ENCODE assay signal across 1 cellular context in the genomic region with DNA sequence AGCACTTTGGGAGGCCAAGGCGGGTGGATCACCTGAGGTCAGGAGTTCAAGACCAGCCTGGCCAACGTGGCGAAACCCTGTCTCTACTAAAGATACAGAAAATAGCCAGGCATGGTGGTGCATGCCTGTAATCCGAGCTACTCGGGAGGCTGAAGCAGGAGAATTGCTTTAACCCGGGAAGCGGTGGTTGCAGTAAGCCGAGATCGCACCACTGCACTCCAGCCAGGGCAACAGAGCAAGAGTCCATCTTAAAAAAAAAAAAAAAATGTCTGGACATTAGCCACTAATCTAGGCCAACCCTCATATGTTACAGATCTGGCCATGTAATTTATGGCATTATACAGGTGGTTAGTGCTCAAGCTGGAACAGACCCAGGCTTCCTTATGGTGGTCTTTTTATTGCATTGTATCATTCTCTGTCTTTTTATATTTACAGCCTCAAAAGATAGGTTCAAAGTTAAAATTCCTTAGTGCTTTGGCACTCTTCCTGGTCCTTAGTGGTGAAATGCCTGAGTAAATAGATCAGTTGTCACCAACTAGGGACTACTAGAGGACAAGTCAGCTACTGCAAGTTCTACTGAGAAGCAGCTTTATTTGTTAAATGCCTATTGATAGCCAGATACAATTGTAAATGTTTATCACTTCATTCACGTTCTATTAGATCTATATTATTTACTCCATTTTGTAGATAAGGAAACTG.
TF ChIP-seq lines count a peak whose summit lies in the region.

No MANE protein-coding gene starts in this region.

TF ChIP-seq in HepG2, 621 proteins besides CTCF, POLR2A, EP300 and RAD21 (continued from another document and continues in another):
- TF ChIP-seq, protein P1, sequence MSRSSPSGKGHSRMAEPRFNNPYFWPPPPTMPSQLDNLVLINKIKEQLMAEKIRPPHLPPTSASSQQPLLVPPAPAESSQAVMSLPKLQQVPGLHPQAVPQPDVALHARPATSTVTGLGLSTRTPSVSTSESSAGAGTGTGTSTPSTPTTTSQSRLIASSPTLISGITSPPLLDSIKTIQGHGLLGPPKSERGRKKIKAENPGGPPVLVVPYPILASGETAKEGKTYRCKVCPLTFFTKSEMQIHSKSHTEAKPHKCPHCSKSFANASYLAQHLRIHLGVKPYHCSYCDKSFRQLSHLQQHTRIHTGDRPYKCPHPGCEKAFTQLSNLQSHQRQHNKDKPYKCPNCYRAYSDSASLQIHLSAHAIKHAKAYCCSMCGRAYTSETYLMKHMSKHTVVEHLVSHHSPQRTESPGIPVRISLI (CRISPR knock-in tag; IDR thresholded peaks at IDR 0.05; ENCODE audit: borderline replicate concordance): peak; percentile 88
- TF ChIP-seq GATAD2A (CRISPR knock-in tag; IDR thresholded peaks at IDR 0.05) (peak; percentile 28; the same call in 1 of the 2 replicates), ZFYVE20 (CRISPR knock-in tag; IDR thresholded peaks at IDR 0.05; ENCODE audit: borderline replicate concordance, low read depth) (no peak), ZNF878 (CRISPR knock-in tag; IDR thresholded peaks at IDR 0.05) (no peak), ZNF841 (CRISPR knock-in tag; IDR thresholded peaks at IDR 0.05; ENCODE audit: borderline replicate concordance) (no peak), HNF4G (IDR thresholded peaks at IDR 0.05; ENCODE audit: borderline replicate concordance, low read depth, low read length) (0 out of 2 replicates have a peak, but pooled peaks have one; percentile 35), HNF4G (CRISPR knock-in tag; IDR thresholded peaks at IDR 0.05; ENCODE audit: borderline replicate concordance, low read depth) (no peak), MTA1 (CRISPR knock-in tag; IDR thresholded peaks at IDR 0.05; ENCODE audit: borderline replicate concordance) (no peak), PCBP2 (optimal IDR thresholded peaks at IDR 0.05; ENCODE audit: low read depth, low read length, poor library complexity, severe bottlenecking) (no peak), NFKBIZ (CRISPR knock-in tag; IDR thresholded peaks at IDR 0.05) (no peak), MIER3 (CRISPR knock-in tag; IDR thresholded peaks at IDR 0.05; ENCODE audit: borderline replicate concordance) (no peak), JUNB (CRISPR knock-in tag; IDR thresholded peaks at IDR 0.05; ENCODE audit: borderline replicate concordance) (no peak), HMGA1 (CRISPR knock-in tag; conservative IDR thresholded peaks at IDR 0.05) (no peak), ELF3 (CRISPR knock-in tag; IDR thresholded peaks at IDR 0.05) (peak; percentile 73; the same call in 1 of the 2 replicates), TCF12 (IDR thresholded peaks at IDR 0.05) (no peak), TCF12 (CRISPR knock-in tag; IDR thresholded peaks at IDR 0.05) (no peak), ZNF326 (CRISPR knock-in tag; IDR thresholded peaks at IDR 0.05; ENCODE audit: borderline replicate concordance) (no peak), CHD4 (IDR thresholded peaks at IDR 0.05; ENCODE audit: borderline replicate concordance, low read length) (peak; percentile 81), NFYB (CRISPR knock-in tag; IDR thresholded peaks at IDR 0.05) (no peak), ASH2L (IDR thresholded peaks at IDR 0.05; ENCODE audit: insufficient read length, low read depth, low read length) (peak; percentile 68), SYNCRIP (IDR thresholded peaks at IDR 0.05; ENCODE audit: insufficient read depth, low read depth, low read length) (no peak), ADNP (CRISPR knock-in tag; IDR thresholded peaks at IDR 0.05) (0 out of 2 replicates have a peak, but pooled peaks have one; percentile 38), NRL (CRISPR knock-in tag; IDR thresholded peaks at IDR 0.05; ENCODE audit: borderline replicate concordance) (no peak), SOX5 (CRISPR knock-in tag; IDR thresholded peaks at IDR 0.05; ENCODE audit: borderline replicate concordance) (0 out of 2 replicates have a peak, but pooled peaks have one; percentile 9), SIX1 (CRISPR knock-in tag; IDR thresholded peaks at IDR 0.05; ENCODE audit: borderline replicate concordance) (peak; percentile 90; the same call in 1 of the 2 replicates), ZNF460 (CRISPR knock-in tag; IDR thresholded peaks at IDR 0.05; ENCODE audit: borderline replicate concordance) (peak; percentile 89), DMAP1 (CRISPR knock-in tag; IDR thresholded peaks at IDR 0.05) (no peak), PAWR (CRISPR knock-in tag; IDR thresholded peaks at IDR 0.05; ENCODE audit: borderline replicate concordance) (no peak), TCF7 (IDR thresholded peaks at IDR 0.05; ENCODE audit: low read depth) (no peak), REPIN1 (CRISPR knock-in tag; IDR thresholded peaks at IDR 0.05; ENCODE audit: borderline replicate concordance, low read depth) (no peak), ZMYM2 (CRISPR knock-in tag; IDR thresholded peaks at IDR 0.05) (peak; percentile 73; the same call in 1 of the 2 replicates), ZNF251 (CRISPR knock-in tag; IDR thresholded peaks at IDR 0.05) (no peak), KLF15 (CRISPR knock-in tag; IDR thresholded peaks at IDR 0.05; ENCODE audit: borderline replicate concordance) (no peak), ZNF883 (CRISPR knock-in tag; IDR thresholded peaks at IDR 0.05; ENCODE audit: not compliant biosample characterization) (no peak), ZNF629 (CRISPR knock-in tag; conservative IDR thresholded peaks at IDR 0.05) (no peak)
- TF ChIP-seq, protein P2, sequence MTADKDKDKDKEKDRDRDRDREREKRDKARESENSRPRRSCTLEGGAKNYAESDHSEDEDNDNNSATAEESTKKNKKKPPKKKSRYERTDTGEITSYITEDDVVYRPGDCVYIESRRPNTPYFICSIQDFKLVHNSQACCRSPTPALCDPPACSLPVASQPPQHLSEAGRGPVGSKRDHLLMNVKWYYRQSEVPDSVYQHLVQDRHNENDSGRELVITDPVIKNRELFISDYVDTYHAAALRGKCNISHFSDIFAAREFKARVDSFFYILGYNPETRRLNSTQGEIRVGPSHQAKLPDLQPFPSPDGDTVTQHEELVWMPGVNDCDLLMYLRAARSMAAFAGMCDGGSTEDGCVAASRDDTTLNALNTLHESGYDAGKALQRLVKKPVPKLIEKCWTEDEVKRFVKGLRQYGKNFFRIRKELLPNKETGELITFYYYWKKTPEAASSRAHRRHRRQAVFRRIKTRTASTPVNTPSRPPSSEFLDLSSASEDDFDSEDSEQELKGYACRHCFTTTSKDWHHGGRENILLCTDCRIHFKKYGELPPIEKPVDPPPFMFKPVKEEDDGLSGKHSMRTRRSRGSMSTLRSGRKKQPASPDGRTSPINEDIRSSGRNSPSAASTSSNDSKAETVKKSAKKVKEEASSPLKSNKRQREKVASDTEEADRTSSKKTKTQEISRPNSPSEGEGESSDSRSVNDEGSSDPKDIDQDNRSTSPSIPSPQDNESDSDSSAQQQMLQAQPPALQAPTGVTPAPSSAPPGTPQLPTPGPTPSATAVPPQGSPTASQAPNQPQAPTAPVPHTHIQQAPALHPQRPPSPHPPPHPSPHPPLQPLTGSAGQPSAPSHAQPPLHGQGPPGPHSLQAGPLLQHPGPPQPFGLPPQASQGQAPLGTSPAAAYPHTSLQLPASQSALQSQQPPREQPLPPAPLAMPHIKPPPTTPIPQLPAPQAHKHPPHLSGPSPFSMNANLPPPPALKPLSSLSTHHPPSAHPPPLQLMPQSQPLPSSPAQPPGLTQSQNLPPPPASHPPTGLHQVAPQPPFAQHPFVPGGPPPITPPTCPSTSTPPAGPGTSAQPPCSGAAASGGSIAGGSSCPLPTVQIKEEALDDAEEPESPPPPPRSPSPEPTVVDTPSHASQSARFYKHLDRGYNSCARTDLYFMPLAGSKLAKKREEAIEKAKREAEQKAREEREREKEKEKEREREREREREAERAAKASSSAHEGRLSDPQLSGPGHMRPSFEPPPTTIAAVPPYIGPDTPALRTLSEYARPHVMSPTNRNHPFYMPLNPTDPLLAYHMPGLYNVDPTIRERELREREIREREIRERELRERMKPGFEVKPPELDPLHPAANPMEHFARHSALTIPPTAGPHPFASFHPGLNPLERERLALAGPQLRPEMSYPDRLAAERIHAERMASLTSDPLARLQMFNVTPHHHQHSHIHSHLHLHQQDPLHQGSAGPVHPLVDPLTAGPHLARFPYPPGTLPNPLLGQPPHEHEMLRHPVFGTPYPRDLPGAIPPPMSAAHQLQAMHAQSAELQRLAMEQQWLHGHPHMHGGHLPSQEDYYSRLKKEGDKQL (CRISPR knock-in tag; IDR thresholded peaks at IDR 0.05; ENCODE audit: low read depth): no peak
- TF ChIP-seq, protein P3, sequence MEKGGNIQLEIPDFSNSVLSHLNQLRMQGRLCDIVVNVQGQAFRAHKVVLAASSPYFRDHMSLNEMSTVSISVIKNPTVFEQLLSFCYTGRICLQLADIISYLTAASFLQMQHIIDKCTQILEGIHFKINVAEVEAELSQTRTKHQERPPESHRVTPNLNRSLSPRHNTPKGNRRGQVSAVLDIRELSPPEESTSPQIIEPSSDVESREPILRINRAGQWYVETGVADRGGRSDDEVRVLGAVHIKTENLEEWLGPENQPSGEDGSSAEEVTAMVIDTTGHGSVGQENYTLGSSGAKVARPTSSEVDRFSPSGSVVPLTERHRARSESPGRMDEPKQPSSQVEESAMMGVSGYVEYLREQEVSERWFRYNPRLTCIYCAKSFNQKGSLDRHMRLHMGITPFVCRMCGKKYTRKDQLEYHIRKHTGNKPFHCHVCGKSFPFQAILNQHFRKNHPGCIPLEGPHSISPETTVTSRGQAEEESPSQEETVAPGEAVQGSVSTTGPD (CRISPR knock-in tag; IDR thresholded peaks at IDR 0.05): no peak
- TF ChIP-seq, protein P4, sequence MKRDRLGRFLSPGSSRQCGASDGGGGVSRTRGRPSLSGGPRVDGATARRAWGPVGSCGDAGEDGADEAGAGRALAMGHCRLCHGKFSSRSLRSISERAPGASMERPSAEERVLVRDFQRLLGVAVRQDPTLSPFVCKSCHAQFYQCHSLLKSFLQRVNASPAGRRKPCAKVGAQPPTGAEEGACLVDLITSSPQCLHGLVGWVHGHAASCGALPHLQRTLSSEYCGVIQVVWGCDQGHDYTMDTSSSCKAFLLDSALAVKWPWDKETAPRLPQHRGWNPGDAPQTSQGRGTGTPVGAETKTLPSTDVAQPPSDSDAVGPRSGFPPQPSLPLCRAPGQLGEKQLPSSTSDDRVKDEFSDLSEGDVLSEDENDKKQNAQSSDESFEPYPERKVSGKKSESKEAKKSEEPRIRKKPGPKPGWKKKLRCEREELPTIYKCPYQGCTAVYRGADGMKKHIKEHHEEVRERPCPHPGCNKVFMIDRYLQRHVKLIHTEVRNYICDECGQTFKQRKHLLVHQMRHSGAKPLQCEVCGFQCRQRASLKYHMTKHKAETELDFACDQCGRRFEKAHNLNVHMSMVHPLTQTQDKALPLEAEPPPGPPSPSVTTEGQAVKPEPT (CRISPR knock-in tag; IDR thresholded peaks at IDR 0.05; ENCODE audit: low read depth): no peak
- TF ChIP-seq, protein P5, sequence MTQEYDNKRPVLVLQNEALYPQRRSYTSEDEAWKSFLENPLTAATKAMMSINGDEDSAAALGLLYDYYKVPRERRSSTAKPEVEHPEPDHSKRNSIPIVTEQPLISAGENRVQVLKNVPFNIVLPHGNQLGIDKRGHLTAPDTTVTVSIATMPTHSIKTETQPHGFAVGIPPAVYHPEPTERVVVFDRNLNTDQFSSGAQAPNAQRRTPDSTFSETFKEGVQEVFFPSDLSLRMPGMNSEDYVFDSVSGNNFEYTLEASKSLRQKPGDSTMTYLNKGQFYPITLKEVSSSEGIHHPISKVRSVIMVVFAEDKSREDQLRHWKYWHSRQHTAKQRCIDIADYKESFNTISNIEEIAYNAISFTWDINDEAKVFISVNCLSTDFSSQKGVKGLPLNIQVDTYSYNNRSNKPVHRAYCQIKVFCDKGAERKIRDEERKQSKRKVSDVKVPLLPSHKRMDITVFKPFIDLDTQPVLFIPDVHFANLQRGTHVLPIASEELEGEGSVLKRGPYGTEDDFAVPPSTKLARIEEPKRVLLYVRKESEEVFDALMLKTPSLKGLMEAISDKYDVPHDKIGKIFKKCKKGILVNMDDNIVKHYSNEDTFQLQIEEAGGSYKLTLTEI (CRISPR knock-in tag; conservative IDR thresholded peaks at IDR 0.05): no peak
- TF ChIP-seq, protein P6, sequence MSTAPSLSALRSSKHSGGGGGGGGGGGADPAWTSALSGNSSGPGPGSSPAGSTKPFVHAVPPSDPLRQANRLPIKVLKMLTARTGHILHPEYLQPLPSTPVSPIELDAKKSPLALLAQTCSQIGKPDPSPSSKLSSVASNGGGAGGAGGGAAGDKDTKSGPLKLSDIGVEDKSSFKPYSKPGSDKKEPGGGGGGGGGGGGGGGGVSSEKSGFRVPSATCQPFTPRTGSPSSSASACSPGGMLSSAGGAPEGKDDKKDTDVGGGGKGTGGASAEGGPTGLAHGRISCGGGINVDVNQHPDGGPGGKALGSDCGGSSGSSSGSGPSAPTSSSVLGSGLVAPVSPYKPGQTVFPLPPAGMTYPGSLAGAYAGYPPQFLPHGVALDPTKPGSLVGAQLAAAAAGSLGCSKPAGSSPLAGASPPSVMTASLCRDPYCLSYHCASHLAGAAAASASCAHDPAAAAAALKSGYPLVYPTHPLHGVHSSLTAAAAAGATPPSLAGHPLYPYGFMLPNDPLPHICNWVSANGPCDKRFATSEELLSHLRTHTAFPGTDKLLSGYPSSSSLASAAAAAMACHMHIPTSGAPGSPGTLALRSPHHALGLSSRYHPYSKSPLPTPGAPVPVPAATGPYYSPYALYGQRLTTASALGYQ (CRISPR knock-in tag; IDR thresholded peaks at IDR 0.05): no peak; the same call in 1 of the 2 replicates
- TF ChIP-seq, protein P7, sequence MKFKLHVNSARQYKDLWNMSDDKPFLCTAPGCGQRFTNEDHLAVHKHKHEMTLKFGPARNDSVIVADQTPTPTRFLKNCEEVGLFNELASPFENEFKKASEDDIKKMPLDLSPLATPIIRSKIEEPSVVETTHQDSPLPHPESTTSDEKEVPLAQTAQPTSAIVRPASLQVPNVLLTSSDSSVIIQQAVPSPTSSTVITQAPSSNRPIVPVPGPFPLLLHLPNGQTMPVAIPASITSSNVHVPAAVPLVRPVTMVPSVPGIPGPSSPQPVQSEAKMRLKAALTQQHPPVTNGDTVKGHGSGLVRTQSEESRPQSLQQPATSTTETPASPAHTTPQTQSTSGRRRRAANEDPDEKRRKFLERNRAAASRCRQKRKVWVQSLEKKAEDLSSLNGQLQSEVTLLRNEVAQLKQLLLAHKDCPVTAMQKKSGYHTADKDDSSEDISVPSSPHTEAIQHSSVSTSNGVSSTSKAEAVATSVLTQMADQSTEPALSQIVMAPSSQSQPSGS (CRISPR knock-in tag; IDR thresholded peaks at IDR 0.05): no peak
